ENCODE assay signal across 15 cellular contexts in genomic region chr2:120397362-120397811, GRCh38. TPM values are rescaled to one million over a fixed set of nuclear protein-coding genes. Genes with fewer than 3 reads are reported as not detected.
DNase-seq lines count a peak whose midpoint lies in the region; ATAC-seq and TF ChIP-seq lines count a peak whose summit lies in the region.
"Had no signal": no experiment of that assay in that cellular context is flagged by ENCODE, and none has a peak within 500 bp of the region (broad histone marks: within the 10 kb centered on the region; RNA-seq: fewer than 3 reads in every experiment).

No MANE protein-coding gene starts in this region.

- H3K9me2 ChIP-seq in PC-9 (ENCODE audit: insufficient read depth) = no peaks in the 10 kb centered on the region

- H3K27ac ChIP-seq in PC-9 = peak overlapping the region; percentile 96
- H3K27ac ChIP-seq: ovary had no signal

- H3K36me3 Mint-ChIP-seq in activated T-helper 2 cell treated with anti-CD3 and anti-CD28 coated beads, Interferon-gamma antibody, Interleukin-2, Interleukin-4, amounts not matched to agents 10 μg/mL and 5 μg/mL and 100 μg/mL, durations not matched to agents 14 hours and 24 hours and 36 hours (ENCODE audit: low read depth) = no peaks in the 10 kb centered on the region
- H3K36me3 Mint-ChIP-seq: IgD-negative memory B cell; stimulated activated effector memory CD8-positive, alpha-beta T cell treated with anti-CD3 and anti-CD28 coated beads, Interleukin-12 subunit alpha, Interleukin-12 subunit beta, amount 100 ng/mL, for 72 hours had no signal

- H3K9me3 ChIP-seq in PC-9 (ENCODE audit: insufficient read depth, low read depth) = no peaks in the 10 kb centered on the region
- H3K9me3 ChIP-seq: ovary had no signal

- no peak for TF ChIP-seq CTCF in PC-9 (conservative IDR thresholded peaks at IDR 0.05)

- intact Hi-C loops in PC-9 (cut with micrococcal nuclease; ENCODE audit: unreplicated experiment) = loop anchor here (5.0 kb wide), 1 partner anchor 125 kb away; no protein-coding TSS in a partner anchor
- intact Hi-C loops in activated T-helper 2 cell treated with anti-CD3 and anti-CD28 coated beads, Interferon-gamma antibody, Interleukin-2, Interleukin-4, amounts not matched to agents 10 μg/mL and 5 μg/mL and 100 μg/mL, durations not matched to agents 14 hours and 24 hours and 36 hours (cut with micrococcal nuclease) = no loop called here

- no peak overlapping the region for H3K4me3 Mint-ChIP-seq in activated T-helper 2 cell treated with anti-CD3 and anti-CD28 coated beads, Interferon-gamma antibody, Interleukin-2, Interleukin-4, amounts not matched to agents 10 μg/mL and 5 μg/mL and 100 μg/mL, durations not matched to agents 14 hours and 24 hours and 36 hours (ENCODE audit: low read depth)
- H3K4me3 Mint-ChIP-seq: IgD-negative memory B cell; stimulated activated effector memory CD8-positive, alpha-beta T cell treated with anti-CD3 and anti-CD28 coated beads, Interleukin-12 subunit alpha, Interleukin-12 subunit beta, amount 100 ng/mL, for 72 hours had no signal

- no peaks in the 10 kb centered on the region for H4K20me1 ChIP-seq in PC-9 (ENCODE audit: insufficient read depth)

- peaks cover 41% of the 10 kb centered on the region for H3F3A ChIP-seq in PC-9 (ENCODE audit: insufficient read depth, low read depth)

- H3K27me3 Mint-ChIP-seq in activated T-helper 2 cell treated with anti-CD3 and anti-CD28 coated beads, Interferon-gamma antibody, Interleukin-2, Interleukin-4, amounts not matched to agents 10 μg/mL and 5 μg/mL and 100 μg/mL, durations not matched to agents 14 hours and 24 hours and 36 hours (ENCODE audit: low read depth) = no peaks in the 10 kb centered on the region

- no peak overlapping the region for H2AFZ ChIP-seq in PC-9

- H3K4me2 ChIP-seq in PC-9 = peak overlapping the region; percentile 75

- DNase-seq in A172 (ENCODE audit: low spot score) (peak; percentile 35), DMS53 (lab: John Stamatoyannopoulos, UW) (peak; percentile 96), PC-9 (peak; percentile 81 to 91), kidney tubule cell (ENCODE audit: low spot score) (peak; percentile 54), NOMO-1 (lab: John Stamatoyannopoulos, UW; ENCODE audit: unreplicated experiment in 2 of 2) (no peak), NCI-H2081 (lab: John Stamatoyannopoulos, UW) (no peak)
- no peak for DNase-seq in activated T-helper 2 cell treated with anti-CD3 and anti-CD28 coated beads, Interferon-gamma antibody, Interleukin-2, Interleukin-4, amounts not matched to agents 10 μg/mL and 5 μg/mL and 100 μg/mL, durations not matched to agents 14 hours and 24 hours and 36 hours (ENCODE audit: low spot score)
- DNase-seq: GOT3, NCI-H2029, ovary, RPMI8226 had no signal

- ATAC-seq in GM18517 (IDR thresholded peaks at IDR 0.05; ENCODE audit: unreplicated experiment) = no peak
- ATAC-seq: stimulated activated effector memory CD8-positive, alpha-beta T cell treated with anti-CD3 and anti-CD28 coated beads, Interleukin-12 subunit alpha, Interleukin-12 subunit beta, amount 100 ng/mL, for 72 hours had no signal

- CTCF ChIA-PET in PC-9 (lab: Charles Lee) = interaction anchor here (0.7 to 0.8 kb wide), 2 partner anchors 49 to 151 kb away, joined by 3 to 17 read pairs; no protein-coding TSS in a partner anchor

- no peaks in the 10 kb centered on the region for H3K36me3 ChIP-seq in PC-9 (ENCODE audit: low read depth)
- H3K36me3 ChIP-seq: ovary had no signal

- POLR2A ChIA-PET in PC-9 (lab: Charles Lee; ENCODE audit: unreplicated experiment) = interaction anchor here (0.5 to 1.0 kb wide), 6 partner anchors 13 to 951 kb away, joined by 3 to 7 read pairs (median 4); no protein-coding TSS in a partner anchor

- no peaks in the 10 kb centered on the region for H3K27me3 ChIP-seq in PC-9 (ENCODE audit: insufficient read depth, low read depth)
- H3K27me3 ChIP-seq: ovary had no signal

- no peaks in the 10 kb centered on the region for H3K4me1 Mint-ChIP-seq in activated T-helper 2 cell treated with anti-CD3 and anti-CD28 coated beads, Interferon-gamma antibody, Interleukin-2, Interleukin-4, amounts not matched to agents 10 μg/mL and 5 μg/mL and 100 μg/mL, durations not matched to agents 14 hours and 24 hours and 36 hours (ENCODE audit: low read depth)
- H3K4me1 Mint-ChIP-seq: IgD-negative memory B cell; stimulated activated effector memory CD8-positive, alpha-beta T cell treated with anti-CD3 and anti-CD28 coated beads, Interleukin-12 subunit alpha, Interleukin-12 subunit beta, amount 100 ng/mL, for 72 hours had no signal

- H3K27ac Mint-ChIP-seq in activated T-helper 2 cell treated with anti-CD3 and anti-CD28 coated beads, Interferon-gamma antibody, Interleukin-2, Interleukin-4, amounts not matched to agents 10 μg/mL and 5 μg/mL and 100 μg/mL, durations not matched to agents 14 hours and 24 hours and 36 hours = no peak overlapping the region
- H3K27ac Mint-ChIP-seq: IgD-negative memory B cell; stimulated activated effector memory CD8-positive, alpha-beta T cell treated with anti-CD3 and anti-CD28 coated beads, Interleukin-12 subunit alpha, Interleukin-12 subunit beta, amount 100 ng/mL, for 72 hours had no signal

- H3K4me3 ChIP-seq in PC-9 = peak overlapping the region; percentile 22; the same call in 1 of the 2 replicates
- H3K4me3 ChIP-seq: lung, ovary had no signal

- BruUV-seq in PC-9 (replicated peaks; lab: Mats Ljungman, UMichigan) = TSS peak; percentile 47

- no peaks in the 10 kb centered on the region for H3K79me2 ChIP-seq in PC-9 (ENCODE audit: low read depth)

- H3K9me3 Mint-ChIP-seq in activated T-helper 2 cell treated with anti-CD3 and anti-CD28 coated beads, Interferon-gamma antibody, Interleukin-2, Interleukin-4, amounts not matched to agents 10 μg/mL and 5 μg/mL and 100 μg/mL, durations not matched to agents 14 hours and 24 hours and 36 hours = no peaks in the 10 kb centered on the region
- H3K9me3 Mint-ChIP-seq: stimulated activated effector memory CD8-positive, alpha-beta T cell treated with anti-CD3 and anti-CD28 coated beads, Interleukin-12 subunit alpha, Interleukin-12 subunit beta, amount 100 ng/mL, for 72 hours had no signal

- peaks cover 64% of the 10 kb centered on the region for H3K4me1 ChIP-seq in PC-9 (replicated peaks; ENCODE audit: insufficient read depth)

RNA-seq across cellular contexts. Expression of gene INHBB, which starts 51.5 kb away (rescaled TPM):
- 0.16 and 0.17 TPM in 2 replicates for total RNA-seq in A172 (2014; rRNA removed; shearing (Covaris generic))
- 50.0 and 57.5 TPM in 2 replicates for total RNA-seq in PC-9 (2021)
- total RNA-seq in activated T-helper 2 cell treated with anti-CD3 and anti-CD28 coated beads, Interferon-gamma antibody, Interleukin-2, Interleukin-4, amounts not matched to agents 10 μg/mL and 5 μg/mL and 100 μg/mL, durations not matched to agents 14 hours and 24 hours and 36 hours = not detected in 2 replicates

Comparison
In these comparisons a context has a peak if more than half of its experiments do, and no peak if none do; other contexts are left out.
1. DNase-seq: peak in A172 (single experiment), DMS53 (single experiment), PC-9 (2 of 2) and kidney tubule cell (single experiment); none in NOMO-1 (0 of 2), activated T-helper 2 cell treated with anti-CD3 and anti-CD28 coated beads, Interferon-gamma antibody, Interleukin-2, Interleukin-4, amounts not matched to agents 10 μg/mL and 5 μg/mL and 100 μg/mL, durations not matched to agents 14 hours and 24 hours and 36 hours (single experiment) and NCI-H2081 (0 of 2).
2. RNA of gene INHBB, which starts 51.5 kb away (total RNA-seq): 50.0 to 57.5 TPM in PC-9; 0.16 to 0.17 TPM in A172 and not detected in activated T-helper 2 cell treated with anti-CD3 and anti-CD28 coated beads, Interferon-gamma antibody, Interleukin-2, Interleukin-4, amounts not matched to agents 10 μg/mL and 5 μg/mL and 100 μg/mL, durations not matched to agents 14 hours and 24 hours and 36 hours; every median in the first group is over 10 times any median in the second.